Comparison of ENCODE assay signal across 28 cellular contexts in genomic region chr3:79845546-79845945, GRCh38.
"Had no signal": no experiment of that assay in that cellular context is flagged by ENCODE, and none has a peak within 500 bp of the region (broad histone marks: within the 10 kb centered on the region; RNA-seq: fewer than 3 reads in every experiment).

No MANE protein-coding gene starts in this region.

- H2AFZ ChIP-seq: neural progenitor cell, parathyroid adenoma had no signal

- H3K27me3 ChIP-seq: left lung, neural progenitor cell, neutrophil, right atrium auricular region, right lobe of liver, stomach, testis, thyroid gland, transverse colon, upper lobe of left lung, vagina had no signal

- H3K4me3 ChIP-seq: left lung, lower lobe of right lung, neural progenitor cell, right atrium auricular region, right lobe of liver, smooth muscle cell, stomach, testis, thyroid gland, transverse colon, upper lobe of left lung, vagina had no signal

- DNase-seq: hypothalamus; immature natural killer cell; kidney; left colon; left lung; lower lobe of right lung; mammary epithelial cell; mesendoderm; naive B cell; natural killer cell; nephron progenitor cell; occipital lobe; stimulated activated CD4-positive, alpha-beta T cell treated with anti-CD3 and anti-CD28 coated beads, Interleukin-1b, Interleukin-23, amount 100 ng/mL, for 48 hours; stimulated activated CD4-positive, alpha-beta T cell treated with anti-CD3 and anti-CD28 coated beads, Interleukin-2, amount 100 ng/mL, for 48 hours; stimulated activated naive B cell treated with anti-CD40 and anti-IgM and Interleukin-4, amounts not matched to agents 10 μg/mL and 1 μg/mL and 100 μg/mL, for 72 hours; stimulated activated naive CD8-positive, alpha-beta T cell treated with anti-CD3 and anti-CD28 coated beads, Interleukin-15, Interleukin-2, amounts not matched to agents 100 U/mL and 50 U/mL, for 24 hours; stomach; testis; thyroid gland; transverse colon; upper lobe of left lung had no signal

- H3K4me1 ChIP-seq: left lung, lower lobe of right lung, neural progenitor cell, parathyroid adenoma, right atrium auricular region, right lobe of liver, stomach, thyroid gland, transverse colon, upper lobe of left lung, vagina had no signal

- H3K4me2 ChIP-seq: neural progenitor cell, smooth muscle cell had no signal

- H3K9me3 ChIP-seq: left lung, neutrophil, right atrium auricular region, right lobe of liver, stomach, testis, thyroid gland, transverse colon, upper lobe of left lung, vagina had no signal

- H3K36me3 ChIP-seq: left lung, lower lobe of right lung, neural progenitor cell, neutrophil, right atrium auricular region, right lobe of liver, stomach, thyroid gland, transverse colon, upper lobe of left lung, vagina had no signal

- H3K9ac ChIP-seq: neural progenitor cell, parathyroid adenoma had no signal

- H3K27ac ChIP-seq: left lung, lower lobe of right lung, neural progenitor cell, neutrophil, parathyroid adenoma, right atrium auricular region, right lobe of liver, stomach, testis, thyroid gland, transverse colon, upper lobe of left lung, vagina had no signal
